ENCODE assay signal across 8 cellular contexts in the genomic region with DNA sequence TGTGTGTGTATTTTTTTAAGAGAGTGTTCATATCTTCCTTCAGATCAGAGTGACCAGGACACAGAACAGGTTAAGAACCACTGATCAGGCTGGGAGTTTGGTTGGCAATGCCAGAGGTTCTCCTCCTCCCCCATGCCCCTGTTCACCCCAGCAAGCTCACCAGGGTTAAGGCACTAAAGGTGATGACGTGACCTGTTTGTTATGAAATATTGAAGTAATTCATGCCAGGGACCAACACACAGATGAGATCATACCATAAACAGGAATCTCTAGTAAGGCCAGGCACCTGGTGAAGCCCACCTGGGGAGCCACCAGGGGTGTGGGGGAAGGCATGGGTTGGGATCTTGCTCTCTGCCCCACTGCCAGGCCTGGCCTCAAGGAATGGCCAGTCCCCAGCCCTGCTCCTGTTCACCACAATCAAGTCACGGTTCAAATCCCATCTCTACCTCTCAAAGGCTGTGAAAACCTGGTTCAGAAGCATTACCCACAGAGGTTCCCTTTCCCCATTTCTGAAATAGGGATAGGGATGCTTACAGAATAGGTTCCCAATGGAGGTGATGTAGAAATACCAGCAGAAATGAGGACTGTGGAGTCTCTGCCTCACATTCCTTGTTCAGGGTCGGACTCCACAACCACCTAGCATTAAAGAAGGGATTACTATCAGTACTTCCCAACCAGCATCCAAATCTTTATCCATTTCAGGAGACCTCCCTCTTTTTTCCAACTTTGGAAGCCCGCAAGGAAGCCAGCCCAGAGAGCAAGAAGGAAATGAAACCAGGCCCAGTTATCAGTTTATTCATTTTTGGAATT. TPM values are rescaled to one million over a fixed set of nuclear protein-coding genes. Genes with fewer than 3 reads are reported as not detected.
DNase-seq lines count a peak whose midpoint lies in the region; ATAC-seq lines count a peak whose summit lies in the region.

No MANE protein-coding gene starts in this region.

- H3K9me3 ChIP-seq in iPS-18a (ENCODE audit: control insufficient read depth, low read depth, low read length) (no peaks in the 10 kb centered on the region), stomach smooth muscle (ENCODE audit: control insufficient read depth in 2 of 2, low read length in 2 of 2) (no peaks in the 10 kb centered on the region)

- peaks cover 57% of the 10 kb centered on the region for H3K4me1 ChIP-seq in iPS-18a (ENCODE audit: control insufficient read depth, low read depth, low read length)
- peaks cover 76% of the 10 kb centered on the region for H3K4me1 ChIP-seq in stomach smooth muscle (ENCODE audit: control insufficient read depth, insufficient read depth, low read length)

- peaks cover 9% of the 10 kb centered on the region for H3K27me3 Mint-ChIP-seq in stimulated activated naive CD8-positive, alpha-beta T cell treated with anti-CD3 and anti-CD28 coated beads, Interleukin-15, Interleukin-2, amounts not matched to agents 100 ng/mL and 50 ng/mL, for 24 hours
- no peaks in the 10 kb centered on the region for H3K27me3 Mint-ChIP-seq in activated T-cell treated with anti-CD3 and anti-CD28 coated beads, Interleukin-2, amount 50 U/mL, for 4 hours (ENCODE audit: low read depth)

- no peak for ATAC-seq in stimulated activated naive CD8-positive, alpha-beta T cell treated with anti-CD3 and anti-CD28 coated beads, Interleukin-15, Interleukin-2, amounts not matched to agents 100 U/mL and 50 U/mL, for 24 hours
- no peak for ATAC-seq in activated T-cell treated with anti-CD3 and anti-CD28 coated beads, Interleukin-2, amount 50 U/mL, for 4 hours
- ATAC-seq in HG02798 (IDR thresholded peaks at IDR 0.05; ENCODE audit: poor library complexity, unreplicated experiment) (no peak), HG03354 (IDR thresholded peaks at IDR 0.05; ENCODE audit: poor library complexity, severe bottlenecking, unreplicated experiment) (no peak)

- H3K27ac Mint-ChIP-seq in stimulated activated naive CD8-positive, alpha-beta T cell treated with anti-CD3 and anti-CD28 coated beads, Interleukin-15, Interleukin-2, amounts not matched to agents 100 ng/mL and 50 ng/mL, for 24 hours = peak overlapping the region; percentile 88

- peaks cover 20% of the 10 kb centered on the region for H3K36me3 Mint-ChIP-seq in stimulated activated naive CD8-positive, alpha-beta T cell treated with anti-CD3 and anti-CD28 coated beads, Interleukin-15, Interleukin-2, amounts not matched to agents 100 ng/mL and 50 ng/mL, for 24 hours (ENCODE audit: low read depth)
- no peaks in the 10 kb centered on the region for H3K36me3 Mint-ChIP-seq in activated T-cell treated with anti-CD3 and anti-CD28 coated beads, Interleukin-2, amount 50 U/mL, for 4 hours (ENCODE audit: insufficient read depth)

- no peaks in the 10 kb centered on the region for H3K9me3 Mint-ChIP-seq in stimulated activated naive CD8-positive, alpha-beta T cell treated with anti-CD3 and anti-CD28 coated beads, Interleukin-15, Interleukin-2, amounts not matched to agents 100 ng/mL and 50 ng/mL, for 24 hours
- H3K9me3 Mint-ChIP-seq in activated T-cell treated with anti-CD3 and anti-CD28 coated beads, Interleukin-2, amount 50 U/mL, for 4 hours = no peaks in the 10 kb centered on the region

- peak overlapping the region; percentile 72 for H3K9ac ChIP-seq in iPS-18a (ENCODE audit: low read length)
- peak overlapping the region; percentile 85 to 93 for H3K9ac ChIP-seq in stomach smooth muscle (ENCODE audit: low read length in 2 of 2)

- peaks cover 8% of the 10 kb centered on the region for H3K27me3 ChIP-seq in iPS-18a (ENCODE audit: control insufficient read depth, insufficient read depth, low read length)
- H3K27me3 ChIP-seq in stomach smooth muscle (ENCODE audit: control insufficient read depth in 1 of 2, insufficient read depth in 2 of 2, low read length in 2 of 2) = no peaks in the 10 kb centered on the region

- H3K4me3 Mint-ChIP-seq in stimulated activated naive CD8-positive, alpha-beta T cell treated with anti-CD3 and anti-CD28 coated beads, Interleukin-15, Interleukin-2, amounts not matched to agents 100 ng/mL and 50 ng/mL, for 24 hours = peak overlapping the region; percentile 85
- peak overlapping the region; percentile 89 for H3K4me3 Mint-ChIP-seq in activated T-cell treated with anti-CD3 and anti-CD28 coated beads, Interleukin-2, amount 50 U/mL, for 4 hours

- H3K36me3 ChIP-seq in iPS-18a (ENCODE audit: control insufficient read depth, low read depth, low read length) = peaks cover 7% of the 10 kb centered on the region
- no peaks in the 10 kb centered on the region for H3K36me3 ChIP-seq in stomach smooth muscle (ENCODE audit: control insufficient read depth in 2 of 2, insufficient read depth in 2 of 2, low read length in 2 of 2)

- H3K4me3 ChIP-seq in iPS-18a (ENCODE audit: low read length) = peak overlapping the region; percentile 95
- peak overlapping the region; percentile 84 to 95 for H3K4me3 ChIP-seq in stomach smooth muscle (ENCODE audit: low read length in 2 of 2)

- H3K27ac ChIP-seq in iPS-18a (ENCODE audit: low read length) (peak overlapping the region; percentile 73), stomach smooth muscle (ENCODE audit: low read length) (peak overlapping the region; percentile 99)

- peaks cover 73% of the 10 kb centered on the region for H3K4me1 Mint-ChIP-seq in stimulated activated naive CD8-positive, alpha-beta T cell treated with anti-CD3 and anti-CD28 coated beads, Interleukin-15, Interleukin-2, amounts not matched to agents 100 ng/mL and 50 ng/mL, for 24 hours (ENCODE audit: low read depth)
- H3K4me1 Mint-ChIP-seq in activated T-cell treated with anti-CD3 and anti-CD28 coated beads, Interleukin-2, amount 50 U/mL, for 4 hours (ENCODE audit: low read depth) = peaks cover 66% of the 10 kb centered on the region

- DNase-seq in stimulated activated naive CD8-positive, alpha-beta T cell treated with anti-CD3 and anti-CD28 coated beads, Interleukin-15, Interleukin-2, amounts not matched to agents 100 U/mL and 50 U/mL, for 24 hours = no peak
- no peak for DNase-seq in activated T-cell treated with anti-CD3 and anti-CD28 coated beads, Interleukin-2, amount 50 U/mL, for 4 hours
- DNase-seq in NCI-H82 (lab: John Stamatoyannopoulos, UW) = no peak

RNA-seq across cellular contexts. Expression of a gene that starts 2.4 kb away (rescaled TPM):
- 10 to 100 TPM; 15.1 to 17.1 (median 15.1) TPM for total RNA-seq in activated T-cell treated with anti-CD3 and anti-CD28 coated beads, Interleukin-2, amount 50 U/mL, for 4 hours

RNA-seq across cellular contexts. Expression of a gene that starts 25.8 kb away (rescaled TPM):
- 1 to 10 TPM; 5.5 to 9.3 (median 7.2) TPM for total RNA-seq in activated T-cell treated with anti-CD3 and anti-CD28 coated beads, Interleukin-2, amount 50 U/mL, for 4 hours
